In genomic region chr1:84782311-84782771, GRCh38 we compare ENCODE assay signal across 8 cellular contexts.
DNase-seq lines count a peak whose midpoint lies in the region; ATAC-seq and TF ChIP-seq lines count a peak whose summit lies in the region.

No MANE protein-coding gene starts in this region.

- ATAC-seq in GM19372 (IDR thresholded peaks at IDR 0.05; ENCODE audit: low read depth, unreplicated experiment): peak; percentile 88
- peak; percentile 70 to 78 for ATAC-seq in left cardiac atrium

- TF ChIP-seq CTCF in BJ (IDR thresholded peaks at IDR 0.05; ENCODE audit: insufficient read depth, low read depth, low read length): peak; percentile 58

- POLR2A ChIA-PET in BJ (lab: Charles Lee): no interaction called here

- in situ Hi-C loops in SK-MEL-5 (cut with HindIII; ENCODE audit: low pct_unique_long_range_greater_than_20kb, low sequenced_read_pairs): no loop called here

- H3K4me3 ChIP-seq in BJ (ENCODE audit: low read depth, low read length): no peak overlapping the region

- DNase-seq in BJ (ENCODE audit: low read depth) (no peak), HPDE6-E6E7 (ENCODE audit: extremely low spot score) (peak; percentile 26), SK-MEL-5 (ENCODE audit: low read depth, low spot score) (peak; percentile 85), left cardiac atrium (peak; percentile 73), smooth muscle cell of the brain vasculature (ENCODE audit: low read depth, low spot score) (peak; percentile 61), OCI-M2 (lab: John Stamatoyannopoulos, UW; ENCODE audit: unreplicated experiment) (no peak)
- DNase-seq in activated gamma-delta T cell treated with anti-CD3 and anti-CD28 coated beads, Interleukin-2, amount 50 U/mL, for 16 hours (ENCODE audit: low read depth): peak; percentile 60

- H3K36me3 ChIP-seq in BJ (ENCODE audit: control insufficient read depth, insufficient read depth, low read length): no peaks in the 10 kb centered on the region

- CTCF ChIA-PET in BJ (lab: Yijun Ruan, JAX): interaction anchor here (0.7 to 3.1 kb wide), 6 partner anchors 10 to 484 kb away, joined by 3 to 13 read pairs (median 8); no protein-coding TSS in a partner anchor

- intact Hi-C loops in left cardiac atrium (cut with DNase I): no loop called here

- 0 out of 2 replicates have a peak, but pooled peaks cover 3% of the 10 kb centered on the region for H3K27me3 ChIP-seq in BJ (ENCODE audit: control insufficient read depth, insufficient read depth, low read length)

Comparison
In these comparisons a context has a peak if more than half of its experiments do, and no peak if none do; other contexts are left out.
1. DNase-seq: peak in HPDE6-E6E7 (single experiment), SK-MEL-5 (single experiment), activated gamma-delta T cell treated with anti-CD3 and anti-CD28 coated beads, Interleukin-2, amount 50 U/mL, for 16 hours (single experiment), left cardiac atrium (single experiment) and smooth muscle cell of the brain vasculature (single experiment); none in BJ (single experiment) and OCI-M2 (single experiment).